Comparison of ENCODE assay signal across 16 cellular contexts in genomic region chr1:147676306-147677085, GRCh38. TPM values are rescaled to one million over a fixed set of nuclear protein-coding genes. Genes with fewer than 3 reads are reported as not detected.
A peak's percentile ranks its signal among the peaks of the same experiment; 100 is the strongest.
DNase-seq lines count a peak whose midpoint lies in the region; ATAC-seq, FAIRE-seq and TF ChIP-seq lines count a peak whose summit lies in the region.
"Had no signal": no experiment of that assay in that cellular context is flagged by ENCODE, and none has a peak within 500 bp of the region (broad histone marks: within the 10 kb centered on the region; RNA-seq: fewer than 3 reads in every experiment).

No MANE protein-coding gene starts in this region.

- H3K4ac ChIP-seq in IMR-90 (ENCODE audit: low read depth, low read length): peak overlapping the region; percentile 34; the same call in 1 of the 2 replicates
- H3K4ac ChIP-seq in mesenchymal stem cell (ENCODE audit: low read depth in 1 of 2, low read length in 2 of 2): no peak overlapping the region

- peak overlapping the region; percentile 56; the same call in 1 of the 2 replicates for H3K56ac ChIP-seq in IMR-90 (ENCODE audit: extremely low read depth, insufficient read depth, low read length)

- H2BK20ac ChIP-seq in IMR-90 (ENCODE audit: low read depth, low read length): peak overlapping the region; percentile 66; the same call in 1 of the 2 replicates

- H3K9me3 Mint-ChIP-seq in CD8-positive, alpha-beta T cell: peaks cover 16% of the 10 kb centered on the region

- no TSS peak for BruUV-seq in IMR-90 (replicated peaks; lab: Mats Ljungman, UMichigan)

- H3K4me3 ChIP-seq in AG10803 (ENCODE audit: low read length): no peak overlapping the region
- no peak overlapping the region for H3K4me3 ChIP-seq in IMR-90 (ENCODE audit: insufficient read depth, low read depth, low read length)
- H3K4me3 ChIP-seq in bronchial epithelial cell (ENCODE audit: low read depth, low read length): no peak overlapping the region
- no peak overlapping the region for H3K4me3 ChIP-seq in mesenchymal stem cell (ENCODE audit: insufficient read depth in 1 of 2, low read depth in 1 of 2, low read length in 2 of 2)
- no peak overlapping the region for H3K4me3 ChIP-seq in CD8-positive, alpha-beta T cell (ENCODE audit: low read depth, low read length)
- H3K4me3 ChIP-seq: adrenal gland, Peyer's patch had no signal

- H2AFZ ChIP-seq in IMR-90 (replicated peaks; ENCODE audit: low read length, poor library complexity) (no peak overlapping the region), mesenchymal stem cell (ENCODE audit: low read depth, low read length) (no peak overlapping the region)

- peak overlapping the region; percentile 47; the same call in 1 of the 3 replicates for H2BK15ac ChIP-seq in IMR-90 (ENCODE audit: low read depth, low read length)
- H2BK15ac ChIP-seq in mesenchymal stem cell (ENCODE audit: low read depth, poor library complexity, severe bottlenecking): no peak overlapping the region

- H2BK5ac ChIP-seq in IMR-90 (ENCODE audit: low read depth, low read length, poor library complexity, severe bottlenecking) (peak overlapping the region; percentile 76), mesenchymal stem cell (ENCODE audit: low read depth, low read length, poor library complexity, severe bottlenecking) (no peak overlapping the region)

- H3K27me3 ChIP-seq in IMR-90 (ENCODE audit: control insufficient read depth, insufficient read depth, low read length): no peaks in the 10 kb centered on the region
- H3K27me3 ChIP-seq in bronchial epithelial cell (ENCODE audit: control insufficient read depth, insufficient read depth, low read length): no peaks in the 10 kb centered on the region
- no peaks in the 10 kb centered on the region for H3K27me3 ChIP-seq in mesenchymal stem cell (ENCODE audit: control insufficient read depth in 1 of 2, insufficient read depth in 1 of 2, low read length in 2 of 2)
- H3K27me3 ChIP-seq in CD8-positive, alpha-beta T cell (ENCODE audit: insufficient read depth, low read length): no peaks in the 10 kb centered on the region
- H3K27me3 ChIP-seq: adrenal gland, Peyer's patch had no signal

- H4K91ac ChIP-seq in IMR-90 (ENCODE audit: insufficient read depth, low read depth, low read length) (no peak overlapping the region), mesenchymal stem cell (ENCODE audit: low read length) (no peak overlapping the region)

- H3K18ac ChIP-seq in IMR-90 (ENCODE audit: low read depth, low read length): peak overlapping the region; percentile 54; the same call in 1 of the 2 replicates
- no peak overlapping the region for H3K18ac ChIP-seq in mesenchymal stem cell (ENCODE audit: low read depth in 1 of 2, low read length in 2 of 2)

- H4K20me1 ChIP-seq in IMR-90 (ENCODE audit: insufficient read depth, low read length): no peaks in the 10 kb centered on the region

- in situ Hi-C loops in IMR-90 (cut with MboI; ENCODE audit: low sequenced_read_pairs): no loop called here

- POLR2A ChIA-PET in IMR-90 (lab: Charles Lee; ENCODE audit: unreplicated experiment): no interaction called here
- POLR2A ChIA-PET in CD8-positive, alpha-beta T cell (lab: Charles Lee): interaction anchor here (1.1 kb wide), 1 partner anchor 14 kb away, joined by 3 read pairs; no protein-coding TSS in a partner anchor

- TF ChIP-seq POLR2A in IMR-90 (IDR thresholded peaks at IDR 0.05; ENCODE audit: low read depth, low read length): no peak

- H3K9me3 ChIP-seq in IMR-90 (ENCODE audit: control insufficient read depth, insufficient read depth, low read length) (peaks cover 9% of the 10 kb centered on the region), mesenchymal stem cell (ENCODE audit: control insufficient read depth, low read length) (peaks cover 22% of the 10 kb centered on the region)
- peaks cover 6% of the 10 kb centered on the region for H3K9me3 ChIP-seq in CD8-positive, alpha-beta T cell (ENCODE audit: low read length)
- H3K9me3 ChIP-seq: adrenal gland had no signal

- H3K4me3 Mint-ChIP-seq in CD8-positive, alpha-beta T cell: no peak overlapping the region
- H3K4me3 Mint-ChIP-seq: natural killer cell had no signal

- H3K9ac ChIP-seq in IMR-90 (ENCODE audit: low read depth, low read length): no peak overlapping the region
- H3K9ac ChIP-seq in mesenchymal stem cell (ENCODE audit: low read length): peak overlapping the region; percentile 58

- no peak for TF ChIP-seq CTCF in AG10803 (conservative IDR thresholded peaks at IDR 0.05; ENCODE audit: low read length)
- no peak for TF ChIP-seq CTCF in IMR-90 (conservative IDR thresholded peaks at IDR 0.05; ENCODE audit: low read depth, low read length)
- TF ChIP-seq CTCF in bronchial epithelial cell (IDR thresholded peaks at IDR 0.05; ENCODE audit: insufficient read depth, low read length, severe bottlenecking): no peak
- no peak for TF ChIP-seq CTCF in CD8-positive, alpha-beta T cell (IDR thresholded peaks at IDR 0.05)

- H2BK12ac ChIP-seq in mesenchymal stem cell (ENCODE audit: low read length in 2 of 2): no peak overlapping the region

- H3K23ac ChIP-seq in IMR-90 (ENCODE audit: low read depth, low read length): no peak overlapping the region
- no peak overlapping the region for H3K23ac ChIP-seq in mesenchymal stem cell (ENCODE audit: low read length in 2 of 2)

- FAIRE-seq in bronchial epithelial cell (lab: Jason Lieb, UNC): no peak
- no peak for FAIRE-seq in frontal cortex (lab: Jason Lieb, UNC)

- WGBS in IMR-90 (ENCODE audit: extremely low coverage in 2 of 2, insufficient read length in 1 of 2), 2 experiments: no CpG with 5 or more reads among the region's 4 CpGs
- WGBS in mesenchymal stem cell: 0% methylated on average over 3 of the region's 4 CpGs

- H3K36me3 Mint-ChIP-seq in CD8-positive, alpha-beta T cell: peaks cover 4% of the 10 kb centered on the region
- H3K36me3 Mint-ChIP-seq: CD4-positive, CD25-positive, alpha-beta regulatory T cell; natural killer cell had no signal

- H2BK120ac ChIP-seq in IMR-90 (ENCODE audit: low read depth, low read length): peak overlapping the region; percentile 57; the same call in 1 of the 2 replicates
- H2BK120ac ChIP-seq in mesenchymal stem cell (ENCODE audit: low read depth, low read length): no peak overlapping the region

- CTCF ChIA-PET in IMR-90 (lab: Yijun Ruan, JAX): interaction anchor here (0.6 kb wide), 1 partner anchor 66 kb away, joined by 3 read pairs; no protein-coding TSS in a partner anchor
- CTCF ChIA-PET in CD8-positive, alpha-beta T cell (lab: Charles Lee): interaction anchor here (0.7 to 0.9 kb wide), 2 partner anchors 36 to 396 kb away, joined by 4 read pairs; no protein-coding TSS in a partner anchor

- H3K27me3 Mint-ChIP-seq in CD8-positive, alpha-beta T cell (ENCODE audit: low read depth): no peaks in the 10 kb centered on the region

- peak overlapping the region; percentile 47 to 56; a peak in 3 of 4 replicates for H4K8ac ChIP-seq in IMR-90 (ENCODE audit: low read depth in 2 of 2, low read length in 2 of 2)
- no peak overlapping the region for H4K8ac ChIP-seq in mesenchymal stem cell (ENCODE audit: low read length)

- 0 out of 2 replicates have a peak overlapping the region, but pooled peaks have one; percentile 68 for H4K5ac ChIP-seq in IMR-90 (ENCODE audit: low read depth, low read length)

- H3K14ac ChIP-seq in IMR-90 (replicated peaks; ENCODE audit: low read depth, low read length): no peak overlapping the region
- H3K14ac ChIP-seq in mesenchymal stem cell (ENCODE audit: low read length in 2 of 2): no peak overlapping the region

- 0 out of 2 replicates have a peak, but pooled peaks cover 2% of the 10 kb centered on the region for H3K9me1 ChIP-seq in IMR-90 (ENCODE audit: insufficient read depth, low read length)

- H2AK9ac ChIP-seq in IMR-90 (replicated peaks; ENCODE audit: low read depth, low read length, poor library complexity): no peak overlapping the region

- H3K79me1 ChIP-seq in IMR-90 (ENCODE audit: low read depth in 1 of 2, low read length in 2 of 2) (no peaks in the 10 kb centered on the region), mesenchymal stem cell (replicated peaks; ENCODE audit: low read length, poor library complexity, severe bottlenecking) (no peaks in the 10 kb centered on the region)

- H3K4me2 ChIP-seq in IMR-90 (ENCODE audit: low read depth, low read length) (peak overlapping the region; percentile 80; the same call in 1 of the 2 replicates), mesenchymal stem cell (ENCODE audit: low read length, poor library complexity, severe bottlenecking) (no peak overlapping the region)

- H3K27ac ChIP-seq in IMR-90 (ENCODE audit: insufficient read depth, low read length) (peak overlapping the region; percentile 27; the same call in 1 of the 2 replicates), mesenchymal stem cell (ENCODE audit: low read length, poor library complexity, severe bottlenecking) (peak overlapping the region; percentile 80)
- H3K27ac ChIP-seq in CD8-positive, alpha-beta T cell (ENCODE audit: low read depth, low read length): no peak overlapping the region
- H3K27ac ChIP-seq: adrenal gland, Peyer's patch, VCaP had no signal

- peak; percentile 53 for DNase-seq in AG10803 (ENCODE audit: low read depth)
- DNase-seq in IMR-90: peak; percentile 77
- peak; percentile 87 for DNase-seq in bronchial epithelial cell (ENCODE audit: low read depth)
- DNase-seq in mesenchymal stem cell: peak; percentile 77
- no peak for DNase-seq in frontal cortex (ENCODE audit: low spot score in 2 of 2)
- DNase-seq in CD8-positive, alpha-beta T cell: no peak
- DNase-seq: activated CD8-positive, alpha-beta memory T cell treated with anti-CD3 and anti-CD28 coated beads, Interleukin-2, amount 50 U/mL, for 4 hours; adrenal gland; CD4-positive, CD25-positive, alpha-beta regulatory T cell; H7; Kasumi-1; natural killer cell; Peyer's patch had no signal

- H3K36me3 ChIP-seq in IMR-90 (ENCODE audit: control insufficient read depth, insufficient read depth, low read length): no peaks in the 10 kb centered on the region
- H3K36me3 ChIP-seq in bronchial epithelial cell (ENCODE audit: control insufficient read depth, insufficient read depth, low read length): no peaks in the 10 kb centered on the region
- no peaks in the 10 kb centered on the region for H3K36me3 ChIP-seq in mesenchymal stem cell (ENCODE audit: control insufficient read depth in 1 of 2, insufficient read depth in 2 of 2, low read depth in 1 of 2, low read length in 2 of 2)
- H3K36me3 ChIP-seq in CD8-positive, alpha-beta T cell (ENCODE audit: insufficient read depth, low read length): no peaks in the 10 kb centered on the region
- H3K36me3 ChIP-seq: adrenal gland, Peyer's patch had no signal

- peaks cover 4% of the 10 kb centered on the region; the same call in 1 of the 2 replicates for H3K4me1 ChIP-seq in IMR-90 (ENCODE audit: control insufficient read depth, insufficient read depth, low read length)
- H3K4me1 ChIP-seq in mesenchymal stem cell (ENCODE audit: control insufficient read depth, insufficient read depth, low read depth, low read length): no peaks in the 10 kb centered on the region
- H3K4me1 ChIP-seq in CD8-positive, alpha-beta T cell (ENCODE audit: insufficient read depth, low read length): no peaks in the 10 kb centered on the region
- H3K4me1 ChIP-seq: adrenal gland, Peyer's patch had no signal

- ATAC-seq in IMR-90 (ENCODE audit: low read depth): peak; percentile 86
- ATAC-seq in GM18858 (IDR thresholded peaks at IDR 0.05; ENCODE audit: unreplicated experiment): no peak
- no peak for ATAC-seq in CD8-positive, alpha-beta T cell
- no peak for ATAC-seq in GM19023 (IDR thresholded peaks at IDR 0.05; ENCODE audit: unreplicated experiment)
- ATAC-seq: natural killer cell had no signal

- intact Hi-C loops in IMR-90 (cut with micrococcal nuclease): loop anchor here (10.0 kb wide), 1 partner anchor 382 kb away; no protein-coding TSS in a partner anchor
- intact Hi-C loops in CD8-positive, alpha-beta T cell (cut with DNase I, micrococcal nuclease): no loop called here

- no peak overlapping the region for H2AK5ac ChIP-seq in IMR-90 (ENCODE audit: low read depth, low read length)
- H2AK5ac ChIP-seq in mesenchymal stem cell (ENCODE audit: low read length, severe bottlenecking): no peak overlapping the region

- dilution Hi-C loops in IMR-90 (cut with HindIII; ENCODE audit: low sequenced_read_pairs, unreplicated experiment): no loop called here

- H3K27ac Mint-ChIP-seq in CD8-positive, alpha-beta T cell: no peak overlapping the region
- H3K27ac Mint-ChIP-seq: CD4-positive, CD25-positive, alpha-beta regulatory T cell; natural killer cell had no signal

- H3K4me1 Mint-ChIP-seq in CD8-positive, alpha-beta T cell (ENCODE audit: low read depth): no peaks in the 10 kb centered on the region
- H3K4me1 Mint-ChIP-seq: CD4-positive, CD25-positive, alpha-beta regulatory T cell; natural killer cell had no signal

- TF ChIP-seq RAD21 in IMR-90 (IDR thresholded peaks at IDR 0.05; ENCODE audit: low read length): no peak

RNA-seq across cellular contexts. Expression of gene ACP6, which starts 6.2 kb away (rescaled TPM):
- total RNA-seq in IMR-90 (2012; rRNA removed) (2.5 and 3.6 TPM in 2 replicates), bronchial epithelial cell (5.2 and 6.6 TPM in 2 replicates), frontal cortex (12.6 TPM)
- 8.2 and 8.8 TPM in 2 replicates for polyA plus RNA-seq in IMR-90 (2012; rRNA removed)
- 1.7 and 2.4 TPM in 2 replicates for polyA plus RNA-seq in IMR-90 (2012; cell fraction: cytosol; rRNA removed)
- polyA plus RNA-seq in IMR-90 (2012; cell fraction: nucleus; rRNA removed; ENCODE audit: low replicate concordance): 19.7 and 47.1 TPM in 2 replicates
- polyA plus RNA-seq in mesenchymal stem cell (2013, experiment 1 of 2): 6.6 TPM
- polyA plus RNA-seq in mesenchymal stem cell (2013, experiment 2 of 2): 7.5 TPM
- total RNA-seq in CD8-positive, alpha-beta T cell: 1 to 10 TPM; 4.4 to 4.9 TPM

Comparison
In these comparisons a context has a peak if more than half of its experiments do, and no peak if none do; other contexts are left out.
1. DNase-seq: peak in AG10803 (single experiment), IMR-90 (single experiment), bronchial epithelial cell (single experiment) and mesenchymal stem cell (single experiment); none in frontal cortex (0 of 2) and CD8-positive, alpha-beta T cell (0 of 7).